In the genomic region with DNA sequence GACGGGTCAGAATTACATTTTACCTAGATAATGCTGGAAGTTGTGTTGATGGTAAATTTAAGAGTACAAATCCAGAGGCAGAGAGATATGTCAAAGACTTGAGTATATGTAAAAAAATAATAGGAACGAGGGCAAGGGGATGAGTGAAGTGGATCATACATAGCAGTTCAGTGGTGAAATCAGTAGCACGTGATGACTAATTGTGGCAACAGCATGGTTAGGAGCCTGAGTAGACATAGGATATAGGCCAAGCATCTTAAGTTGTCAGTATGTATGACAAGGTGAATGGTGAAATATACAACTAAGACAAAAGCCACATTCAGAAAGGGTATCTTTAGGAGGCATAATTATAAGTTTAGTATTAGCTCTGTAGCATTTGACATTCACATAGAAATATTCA, we compare ENCODE assay signal across 1 cellular context.
TF ChIP-seq lines count a peak whose summit lies in the region.

No MANE protein-coding gene starts in this region.

TF ChIP-seq in GM23338, 12 proteins besides CTCF, POLR2A, EP300 and RAD21 (continued from another document):
- TF ChIP-seq, protein P1, sequence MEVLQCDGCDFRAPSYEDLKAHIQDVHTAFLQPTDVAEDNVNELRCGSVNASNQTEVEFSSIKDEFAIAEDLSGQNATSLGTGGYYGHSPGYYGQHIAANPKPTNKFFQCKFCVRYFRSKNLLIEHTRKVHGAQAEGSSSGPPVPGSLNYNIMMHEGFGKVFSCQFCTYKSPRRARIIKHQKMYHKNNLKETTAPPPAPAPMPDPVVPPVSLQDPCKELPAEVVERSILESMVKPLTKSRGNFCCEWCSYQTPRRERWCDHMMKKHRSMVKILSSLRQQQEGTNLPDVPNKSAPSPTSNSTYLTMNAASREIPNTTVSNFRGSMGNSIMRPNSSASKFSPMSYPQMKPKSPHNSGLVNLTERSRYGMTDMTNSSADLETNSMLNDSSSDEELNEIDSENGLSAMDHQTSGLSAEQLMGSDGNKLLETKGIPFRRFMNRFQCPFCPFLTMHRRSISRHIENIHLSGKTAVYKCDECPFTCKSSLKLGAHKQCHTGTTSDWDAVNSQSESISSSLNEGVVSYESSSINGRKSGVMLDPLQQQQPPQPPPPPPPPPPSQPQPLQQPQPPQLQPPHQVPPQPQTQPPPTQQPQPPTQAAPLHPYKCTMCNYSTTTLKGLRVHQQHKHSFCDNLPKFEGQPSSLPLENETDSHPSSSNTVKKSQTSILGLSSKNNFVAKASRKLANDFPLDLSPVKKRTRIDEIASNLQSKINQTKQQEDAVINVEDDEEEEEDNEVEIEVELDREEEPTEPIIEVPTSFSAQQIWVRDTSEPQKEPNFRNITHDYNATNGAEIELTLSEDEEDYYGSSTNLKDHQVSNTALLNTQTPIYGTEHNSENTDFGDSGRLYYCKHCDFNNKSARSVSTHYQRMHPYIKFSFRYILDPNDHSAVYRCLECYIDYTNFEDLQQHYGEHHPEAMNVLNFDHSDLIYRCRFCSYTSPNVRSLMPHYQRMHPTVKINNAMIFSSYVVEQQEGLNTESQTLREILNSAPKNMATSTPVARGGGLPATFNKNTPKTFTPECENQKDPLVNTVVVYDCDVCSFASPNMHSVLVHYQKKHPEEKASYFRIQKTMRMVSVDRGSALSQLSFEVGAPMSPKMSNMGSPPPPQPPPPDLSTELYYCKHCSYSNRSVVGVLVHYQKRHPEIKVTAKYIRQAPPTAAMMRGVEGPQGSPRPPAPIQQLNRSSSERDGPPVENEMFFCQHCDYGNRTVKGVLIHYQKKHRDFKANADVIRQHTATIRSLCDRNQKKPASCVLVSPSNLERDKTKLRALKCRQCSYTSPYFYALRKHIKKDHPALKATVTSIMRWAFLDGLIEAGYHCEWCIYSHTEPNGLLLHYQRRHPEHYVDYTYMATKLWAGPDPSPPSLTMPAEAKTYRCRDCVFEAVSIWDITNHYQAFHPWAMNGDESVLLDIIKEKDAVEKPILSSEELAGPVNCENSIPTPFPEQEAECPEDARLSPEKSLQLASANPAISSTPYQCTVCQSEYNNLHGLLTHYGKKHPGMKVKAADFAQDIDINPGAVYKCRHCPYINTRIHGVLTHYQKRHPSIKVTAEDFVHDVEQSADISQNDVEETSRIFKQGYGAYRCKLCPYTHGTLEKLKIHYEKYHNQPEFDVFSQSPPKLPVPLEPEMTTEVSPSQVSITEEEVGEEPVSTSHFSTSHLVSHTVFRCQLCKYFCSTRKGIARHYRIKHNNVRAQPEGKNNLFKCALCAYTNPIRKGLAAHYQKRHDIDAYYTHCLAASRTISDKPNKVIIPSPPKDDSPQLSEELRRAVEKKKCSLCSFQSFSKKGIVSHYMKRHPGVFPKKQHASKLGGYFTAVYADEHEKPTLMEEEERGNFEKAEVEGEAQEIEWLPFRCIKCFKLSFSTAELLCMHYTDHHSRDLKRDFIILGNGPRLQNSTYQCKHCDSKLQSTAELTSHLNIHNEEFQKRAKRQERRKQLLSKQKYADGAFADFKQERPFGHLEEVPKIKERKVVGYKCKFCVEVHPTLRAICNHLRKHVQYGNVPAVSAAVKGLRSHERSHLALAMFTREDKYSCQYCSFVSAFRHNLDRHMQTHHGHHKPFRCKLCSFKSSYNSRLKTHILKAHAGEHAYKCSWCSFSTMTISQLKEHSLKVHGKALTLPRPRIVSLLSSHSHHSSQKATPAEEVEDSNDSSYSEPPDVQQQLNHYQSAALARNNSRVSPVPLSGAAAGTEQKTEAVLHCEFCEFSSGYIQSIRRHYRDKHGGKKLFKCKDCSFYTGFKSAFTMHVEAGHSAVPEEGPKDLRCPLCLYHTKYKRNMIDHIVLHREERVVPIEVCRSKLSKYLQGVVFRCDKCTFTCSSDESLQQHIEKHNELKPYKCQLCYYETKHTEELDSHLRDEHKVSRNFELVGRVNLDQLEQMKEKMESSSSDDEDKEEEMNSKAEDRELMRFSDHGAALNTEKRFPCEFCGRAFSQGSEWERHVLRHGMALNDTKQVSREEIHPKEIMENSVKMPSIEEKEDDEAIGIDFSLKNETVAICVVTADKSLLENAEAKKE (CRISPR knock-in tag; IDR thresholded peaks at IDR 0.05): no peak
- TF ChIP-seq ZNF114 (CRISPR knock-in tag; IDR thresholded peaks at IDR 0.05) (no peak), EZH2 (IDR thresholded peaks at IDR 0.05; ENCODE audit: low read depth, unreplicated experiment) (no peak), EZH2phosphoT487 (IDR thresholded peaks at IDR 0.05; ENCODE audit: unreplicated experiment) (no peak)
- TF ChIP-seq, protein P2, sequence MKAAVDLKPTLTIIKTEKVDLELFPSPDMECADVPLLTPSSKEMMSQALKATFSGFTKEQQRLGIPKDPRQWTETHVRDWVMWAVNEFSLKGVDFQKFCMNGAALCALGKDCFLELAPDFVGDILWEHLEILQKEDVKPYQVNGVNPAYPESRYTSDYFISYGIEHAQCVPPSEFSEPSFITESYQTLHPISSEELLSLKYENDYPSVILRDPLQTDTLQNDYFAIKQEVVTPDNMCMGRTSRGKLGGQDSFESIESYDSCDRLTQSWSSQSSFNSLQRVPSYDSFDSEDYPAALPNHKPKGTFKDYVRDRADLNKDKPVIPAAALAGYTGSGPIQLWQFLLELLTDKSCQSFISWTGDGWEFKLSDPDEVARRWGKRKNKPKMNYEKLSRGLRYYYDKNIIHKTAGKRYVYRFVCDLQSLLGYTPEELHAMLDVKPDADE (IDR thresholded peaks at IDR 0.05): no peak
- TF ChIP-seq, protein P3, sequence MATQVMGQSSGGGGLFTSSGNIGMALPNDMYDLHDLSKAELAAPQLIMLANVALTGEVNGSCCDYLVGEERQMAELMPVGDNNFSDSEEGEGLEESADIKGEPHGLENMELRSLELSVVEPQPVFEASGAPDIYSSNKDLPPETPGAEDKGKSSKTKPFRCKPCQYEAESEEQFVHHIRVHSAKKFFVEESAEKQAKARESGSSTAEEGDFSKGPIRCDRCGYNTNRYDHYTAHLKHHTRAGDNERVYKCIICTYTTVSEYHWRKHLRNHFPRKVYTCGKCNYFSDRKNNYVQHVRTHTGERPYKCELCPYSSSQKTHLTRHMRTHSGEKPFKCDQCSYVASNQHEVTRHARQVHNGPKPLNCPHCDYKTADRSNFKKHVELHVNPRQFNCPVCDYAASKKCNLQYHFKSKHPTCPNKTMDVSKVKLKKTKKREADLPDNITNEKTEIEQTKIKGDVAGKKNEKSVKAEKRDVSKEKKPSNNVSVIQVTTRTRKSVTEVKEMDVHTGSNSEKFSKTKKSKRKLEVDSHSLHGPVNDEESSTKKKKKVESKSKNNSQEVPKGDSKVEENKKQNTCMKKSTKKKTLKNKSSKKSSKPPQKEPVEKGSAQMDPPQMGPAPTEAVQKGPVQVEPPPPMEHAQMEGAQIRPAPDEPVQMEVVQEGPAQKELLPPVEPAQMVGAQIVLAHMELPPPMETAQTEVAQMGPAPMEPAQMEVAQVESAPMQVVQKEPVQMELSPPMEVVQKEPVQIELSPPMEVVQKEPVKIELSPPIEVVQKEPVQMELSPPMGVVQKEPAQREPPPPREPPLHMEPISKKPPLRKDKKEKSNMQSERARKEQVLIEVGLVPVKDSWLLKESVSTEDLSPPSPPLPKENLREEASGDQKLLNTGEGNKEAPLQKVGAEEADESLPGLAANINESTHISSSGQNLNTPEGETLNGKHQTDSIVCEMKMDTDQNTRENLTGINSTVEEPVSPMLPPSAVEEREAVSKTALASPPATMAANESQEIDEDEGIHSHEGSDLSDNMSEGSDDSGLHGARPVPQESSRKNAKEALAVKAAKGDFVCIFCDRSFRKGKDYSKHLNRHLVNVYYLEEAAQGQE (IDR thresholded peaks at IDR 0.05; ENCODE audit: unreplicated experiment): no peak
